3 cellular contexts compared by ENCODE assay signal in genomic region chr3:66036586-66037061, GRCh38.
TF ChIP-seq lines count a peak whose summit lies in the region.

No MANE protein-coding gene starts in this region.

TF ChIP-seq in SK-N-SH, 30 proteins besides CTCF, POLR2A, EP300 and RAD21:
- TF ChIP-seq CHD2 (IDR thresholded peaks at IDR 0.05; ENCODE audit: low read length, partially characterized antibody) (no peak), NRF1 (IDR thresholded peaks at IDR 0.05; ENCODE audit: low read depth, low read length) (no peak), FOXJ3 (CRISPR knock-in tag; IDR thresholded peaks at IDR 0.05) (no peak), MXI1 (IDR thresholded peaks at IDR 0.05; ENCODE audit: low read depth, low read length) (no peak), SIN3A (IDR thresholded peaks at IDR 0.05; ENCODE audit: borderline replicate concordance, low read depth, low read length) (no peak), GATA2 (CRISPR knock-in tag; IDR thresholded peaks at IDR 0.05) (no peak), RCOR1 (IDR thresholded peaks at IDR 0.05; ENCODE audit: low read length) (no peak), RXRA (IDR thresholded peaks at IDR 0.05; ENCODE audit: borderline replicate concordance, low read depth) (no peak), TCF12 (IDR thresholded peaks at IDR 0.05) (no peak), PBX3 (IDR thresholded peaks at IDR 0.05) (no peak), ZBTB33 (IDR thresholded peaks at IDR 0.05; ENCODE audit: borderline replicate concordance, low read depth) (no peak), SMC3 (IDR thresholded peaks at IDR 0.05; ENCODE audit: low read depth, low read length) (no peak), TEAD4 (IDR thresholded peaks at IDR 0.05; ENCODE audit: borderline replicate concordance, insufficient read depth) (no peak), TAF1 (IDR thresholded peaks at IDR 0.05; ENCODE audit: borderline replicate concordance, low read depth, low read length) (no peak), RFX5 (IDR thresholded peaks at IDR 0.05; ENCODE audit: low read length) (no peak), EZH2phosphoT487 (IDR thresholded peaks at IDR 0.05; ENCODE audit: borderline replicate concordance, low read depth) (no peak)
- TF ChIP-seq, protein P1, sequence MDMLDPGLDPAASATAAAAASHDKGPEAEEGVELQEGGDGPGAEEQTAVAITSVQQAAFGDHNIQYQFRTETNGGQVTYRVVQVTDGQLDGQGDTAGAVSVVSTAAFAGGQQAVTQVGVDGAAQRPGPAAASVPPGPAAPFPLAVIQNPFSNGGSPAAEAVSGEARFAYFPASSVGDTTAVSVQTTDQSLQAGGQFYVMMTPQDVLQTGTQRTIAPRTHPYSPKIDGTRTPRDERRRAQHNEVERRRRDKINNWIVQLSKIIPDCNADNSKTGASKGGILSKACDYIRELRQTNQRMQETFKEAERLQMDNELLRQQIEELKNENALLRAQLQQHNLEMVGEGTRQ (IDR thresholded peaks at IDR 0.05; ENCODE audit: borderline replicate concordance, low read depth, low read length): no peak

TF ChIP-seq in SK-N-SH treated with all-trans-retinoic acid at 6 μM for 48 hours, 23 proteins besides CTCF, POLR2A, EP300 and RAD21:
- TF ChIP-seq PPARA (CRISPR knock-in tag; IDR thresholded peaks at IDR 0.05; ENCODE audit: borderline replicate concordance): no peak
- TF ChIP-seq, protein P2, sequence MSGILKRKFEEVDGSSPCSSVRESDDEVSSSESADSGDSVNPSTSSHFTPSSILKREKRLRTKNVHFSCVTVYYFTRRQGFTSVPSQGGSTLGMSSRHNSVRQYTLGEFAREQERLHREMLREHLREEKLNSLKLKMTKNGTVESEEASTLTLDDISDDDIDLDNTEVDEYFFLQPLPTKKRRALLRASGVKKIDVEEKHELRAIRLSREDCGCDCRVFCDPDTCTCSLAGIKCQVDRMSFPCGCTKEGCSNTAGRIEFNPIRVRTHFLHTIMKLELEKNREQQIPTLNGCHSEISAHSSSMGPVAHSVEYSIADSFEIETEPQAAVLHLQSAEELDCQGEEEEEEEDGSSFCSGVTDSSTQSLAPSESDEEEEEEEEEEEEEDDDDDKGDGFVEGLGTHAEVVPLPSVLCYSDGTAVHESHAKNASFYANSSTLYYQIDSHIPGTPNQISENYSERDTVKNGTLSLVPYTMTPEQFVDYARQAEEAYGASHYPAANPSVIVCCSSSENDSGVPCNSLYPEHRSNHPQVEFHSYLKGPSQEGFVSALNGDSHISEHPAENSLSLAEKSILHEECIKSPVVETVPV (CRISPR knock-in tag; IDR thresholded peaks at IDR 0.05): no peak
- TF ChIP-seq ZFP30 (CRISPR knock-in tag; IDR thresholded peaks at IDR 0.05): no peak
- no peak for TF ChIP-seq PATZ1 (CRISPR knock-in tag; IDR thresholded peaks at IDR 0.05; ENCODE audit: borderline replicate concordance)
- no peak for TF ChIP-seq SNAI2 (CRISPR knock-in tag; IDR thresholded peaks at IDR 0.05)
- no peak for TF ChIP-seq ZFP3 (CRISPR knock-in tag; IDR thresholded peaks at IDR 0.05)
- TF ChIP-seq OSR1 (CRISPR knock-in tag; IDR thresholded peaks at IDR 0.05): no peak
- no peak for TF ChIP-seq ARNTL (CRISPR knock-in tag; IDR thresholded peaks at IDR 0.05; ENCODE audit: borderline replicate concordance, low read depth)
- no peak for TF ChIP-seq TCF4 (CRISPR knock-in tag; IDR thresholded peaks at IDR 0.05; ENCODE audit: borderline replicate concordance)
- no peak for TF ChIP-seq ISL1 (CRISPR knock-in tag; IDR thresholded peaks at IDR 0.05)
- TF ChIP-seq ZNF8 (CRISPR knock-in tag; IDR thresholded peaks at IDR 0.05): no peak
- no peak for TF ChIP-seq CSDC2 (CRISPR knock-in tag; IDR thresholded peaks at IDR 0.05)
- TF ChIP-seq ZC3H10 (CRISPR knock-in tag; IDR thresholded peaks at IDR 0.05): no peak
- no peak for TF ChIP-seq ZNF70 (CRISPR knock-in tag; IDR thresholded peaks at IDR 0.05)
- no peak for TF ChIP-seq ZNF565 (CRISPR knock-in tag; conservative IDR thresholded peaks at IDR 0.05; ENCODE audit: low read depth)
- no peak for TF ChIP-seq RARB (CRISPR knock-in tag; IDR thresholded peaks at IDR 0.05)
TF ChIP-seq in SK-N-SH treated with all-trans-retinoic acid at 6 μM for 48 hours: peak in this region for 0.

TF ChIP-seq in H1, 55 proteins besides CTCF, POLR2A, EP300 and RAD21:
- TF ChIP-seq ASH2L (IDR thresholded peaks at IDR 0.05; ENCODE audit: low read length) (peak; percentile 26), CREB1 (IDR thresholded peaks at IDR 0.05) (no peak), MAX (IDR thresholded peaks at IDR 0.05) (0 out of 2 replicates have a peak, but pooled peaks have one; percentile 10), SIN3A (conservative IDR thresholded peaks at IDR 0.05 in 1 of 2, IDR thresholded peaks at IDR 0.05 in 1 of 2; ENCODE audit: low read depth in 1 of 2, low read length in 2 of 2) (peak; percentile 94 to 95; a peak in 3 of 4 replicates), CTBP2 (IDR thresholded peaks at IDR 0.05; ENCODE audit: borderline replicate concordance, insufficient read depth, insufficient read length, low read length) (peak; percentile 52)
